In the genomic region with DNA sequence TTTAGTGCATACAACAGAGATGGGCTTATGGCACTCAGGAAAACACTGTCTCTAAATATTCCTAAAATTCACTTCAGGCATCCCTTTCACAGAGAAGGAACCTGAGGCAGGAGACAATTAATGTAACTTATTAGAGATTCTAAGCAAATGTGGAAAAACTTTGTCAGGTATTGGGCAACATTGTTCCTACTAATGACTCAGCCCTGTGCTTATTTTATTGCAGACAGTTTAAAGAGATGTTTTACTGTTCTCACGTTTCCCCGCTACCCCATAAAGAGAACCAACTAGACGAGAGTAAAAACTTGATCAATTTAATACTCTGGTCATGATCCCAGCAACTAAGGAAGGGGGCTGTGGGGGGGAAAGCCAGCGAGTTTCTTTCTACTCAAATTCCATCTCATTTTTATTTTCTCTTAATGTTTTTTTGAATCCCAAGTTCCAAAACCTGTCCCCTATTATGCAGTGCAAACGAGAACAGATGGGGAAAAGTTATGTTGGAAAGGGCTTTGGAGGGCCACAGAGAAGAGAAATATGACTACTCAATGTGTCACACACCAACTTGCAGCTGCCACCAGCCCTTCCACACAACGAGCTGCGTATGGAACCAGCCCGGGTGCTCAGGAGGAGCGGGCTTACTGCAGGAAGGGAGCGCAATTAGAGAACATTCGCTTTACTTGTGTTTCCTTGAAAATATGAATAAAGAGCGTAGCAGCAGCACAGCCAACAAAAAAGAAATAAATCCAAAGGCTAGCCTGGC, we compare ENCODE assay signal across 11 cellular contexts. TPM values are rescaled to one million over a fixed set of nuclear protein-coding genes. Genes with fewer than 3 reads are reported as not detected.
DNase-seq lines count a peak whose midpoint lies in the region; ATAC-seq and TF ChIP-seq lines count a peak whose summit lies in the region.
"Had no signal": no experiment of that assay in that cellular context is flagged by ENCODE, and none has a peak within 500 bp of the region (broad histone marks: within the 10 kb centered on the region; RNA-seq: fewer than 3 reads in every experiment).

No MANE protein-coding gene starts in this region.

- H3K36me3 Mint-ChIP-seq in T-helper 17 cell (ENCODE audit: low read depth), result no peaks in the 10 kb centered on the region

- no peaks in the 10 kb centered on the region for H3K9me3 ChIP-seq in T-helper 17 cell (ENCODE audit: control insufficient read depth, low read length, poor library complexity, severe bottlenecking)
- H3K9me3 ChIP-seq: mucosa of descending colon, suprapubic skin had no signal

- no peak for TF ChIP-seq POLR2A in erythroblast (IDR thresholded peaks at IDR 0.05; ENCODE audit: low read length)

- ATAC-seq in T-helper 17 cell, result no peak
- ATAC-seq in HG02852 (IDR thresholded peaks at IDR 0.05; ENCODE audit: unreplicated experiment), result no peak
- ATAC-seq: mucosa of descending colon had no signal

- H3K27me3 Mint-ChIP-seq in T-helper 17 cell, result no peaks in the 10 kb centered on the region

- H3K4me3 Mint-ChIP-seq in T-helper 17 cell, result peak overlapping the region; percentile 58

- peaks cover 61% of the 10 kb centered on the region for H3K4me1 Mint-ChIP-seq in T-helper 17 cell

- peak; percentile 25 for DNase-seq in AG09319 (ENCODE audit: extremely low read depth, low read depth)
- DNase-seq in GM04503 (ENCODE audit: low read depth), result peak; percentile 52
- no peak for DNase-seq in T-helper 17 cell
- DNase-seq in iris pigment epithelial cell (ENCODE audit: low read depth), result peak; percentile 88
- no peak for DNase-seq in GF-D8 (lab: John Stamatoyannopoulos, UW)
- DNase-seq in erythroblast (lab: John Stamatoyannopoulos, UW), result no peak
- no peak for DNase-seq in stimulated activated CD8-positive, alpha-beta memory T cell treated with anti-CD3 and anti-CD28 coated beads, Interleukin-4, amount 100 ng/mL, for 48 hours
- DNase-seq: mucosa of descending colon, OCI-M1 had no signal

- TF ChIP-seq CTCF in AG09319 (IDR thresholded peaks at IDR 0.05; ENCODE audit: low read depth, low read length), result no peak

- H3K27ac Mint-ChIP-seq in T-helper 17 cell, result peak overlapping the region; percentile 54

RNA-seq across cellular contexts. Expression of gene ACVR1, which starts 18.7 kb away (rescaled TPM):
- total RNA-seq in T-helper 17 cell, result 10 to 100 TPM; 37.4 to 38.2 TPM

Comparison
In these comparisons a context has a peak if more than half of its experiments do, and no peak if none do; other contexts are left out.
1. DNase-seq: peak in AG09319 (single experiment), GM04503 (single experiment) and iris pigment epithelial cell (single experiment); none in T-helper 17 cell (0 of 3), GF-D8 (single experiment), erythroblast (0 of 2) and stimulated activated CD8-positive, alpha-beta memory T cell treated with anti-CD3 and anti-CD28 coated beads, Interleukin-4, amount 100 ng/mL, for 48 hours (single experiment).